Comparison of ENCODE assay signal across 1 cellular context in genomic region chr7:70920886-70921285, GRCh38.
TF ChIP-seq lines count a peak whose summit lies in the region.

No MANE protein-coding gene starts in this region.

TF ChIP-seq in WTC11, 78 proteins besides CTCF, POLR2A, EP300 and RAD21 (continued from another document):
- TF ChIP-seq AR (CRISPR knock-in tag; IDR thresholded peaks at IDR 0.05) (no peak), CREM (CRISPR knock-in tag; IDR thresholded peaks at IDR 0.05) (no peak), SMAD4 (CRISPR knock-in tag; IDR thresholded peaks at IDR 0.05) (no peak), ESRRA (CRISPR knock-in tag; IDR thresholded peaks at IDR 0.05; ENCODE audit: borderline replicate concordance) (no peak), ZNF121 (CRISPR knock-in tag; IDR thresholded peaks at IDR 0.05) (no peak), ZNF532 (CRISPR knock-in tag; IDR thresholded peaks at IDR 0.05; ENCODE audit: borderline replicate concordance) (no peak), MXD4 (CRISPR knock-in tag; IDR thresholded peaks at IDR 0.05; ENCODE audit: borderline replicate concordance) (no peak), ZNF281 (CRISPR knock-in tag; IDR thresholded peaks at IDR 0.05) (no peak)
